Comparison of ENCODE assay signal across 27 cellular contexts in genomic region chr9:20944507-20944906, GRCh38.
"Had no signal": no experiment of that assay in that cellular context is flagged by ENCODE, and none has a peak within 500 bp of the region (broad histone marks: within the 10 kb centered on the region; RNA-seq: fewer than 3 reads in every experiment).

No MANE protein-coding gene starts in this region.

- DNase-seq: naive thymus-derived CD8-positive, alpha-beta T cell; nephron progenitor cell; occipital lobe; ovary; psoas muscle; right lobe of liver; sigmoid colon; small intestine; stimulated activated CD4-positive, alpha-beta T cell treated with anti-CD3 and anti-CD28 coated beads, Interleukin-15, amount 100 ng/mL, for 24 hours; stimulated activated CD4-positive, alpha-beta T cell treated with anti-CD3 and anti-CD28 coated beads, Interleukin-2, amount 100 ng/mL, for 24 hours; stimulated activated CD4-positive, alpha-beta T cell treated with anti-CD3 and anti-CD28 coated beads, Interleukin-2, amount 100 ng/mL, for 48 hours; stimulated activated CD4-positive, alpha-beta T cell treated with anti-CD3 and anti-CD28 coated beads, Interleukin-4, amount 100 ng/mL, for 24 hours; stimulated activated naive CD4-positive, alpha-beta T cell; stimulated activated naive CD8-positive, alpha-beta T cell treated with anti-CD3 and anti-CD28 coated beads, Interleukin-15, amount 100 ng/mL, for 72 hours; stimulated activated naive CD8-positive, alpha-beta T cell treated with anti-CD3 and anti-CD28 coated beads, Interleukin-15, Interleukin-2, amounts not matched to agents 100 U/mL and 50 U/mL, for 24 hours; thyroid gland; trophoblast cell; upper lobe of left lung had no signal

- H3K9me3 ChIP-seq: ovary, psoas muscle, right lobe of liver, sigmoid colon, suprapubic skin, thoracic aorta, thyroid gland, tibial nerve, upper lobe of left lung, vagina had no signal

- H3K4me1 ChIP-seq: parathyroid adenoma, psoas muscle, right lobe of liver, vagina had no signal

- ATAC-seq: naive thymus-derived CD8-positive, alpha-beta T cell; natural killer cell treated with Interleukin-12 subunit alpha and Interleukin-12 subunit beta and Interleukin-15 and Interleukin-18, amount 100 ng/mL, for 72 hours; psoas muscle; right cardiac atrium; right lobe of liver; stimulated activated effector memory CD8-positive, alpha-beta T cell treated with anti-CD3 and anti-CD28 coated beads, Interleukin-12 subunit alpha, Interleukin-12 subunit beta, amount 100 ng/mL, for 72 hours; stimulated activated naive CD8-positive, alpha-beta T cell treated with anti-CD3 and anti-CD28 coated beads, Interleukin-15, amount 100 ng/mL, for 72 hours; stimulated activated naive CD8-positive, alpha-beta T cell treated with anti-CD3 and anti-CD28 coated beads, Interleukin-15, Interleukin-2, amounts not matched to agents 100 U/mL and 50 U/mL, for 24 hours had no signal

- H3K27ac ChIP-seq: ovary, parathyroid adenoma, psoas muscle, right lobe of liver, sigmoid colon, suprapubic skin, thoracic aorta, thyroid gland, upper lobe of left lung, vagina had no signal

- H3K27me3 ChIP-seq: ovary, right lobe of liver, sigmoid colon, suprapubic skin, thyroid gland, tibial nerve, upper lobe of left lung, vagina had no signal

- H3K9ac ChIP-seq: parathyroid adenoma had no signal

- H3K4me3 ChIP-seq: ovary, psoas muscle, right lobe of liver, sigmoid colon, suprapubic skin, thoracic aorta, thyroid gland, tibial nerve, upper lobe of left lung, vagina had no signal

- H3K36me3 ChIP-seq: ovary, right lobe of liver, sigmoid colon, suprapubic skin, thoracic aorta, thyroid gland, tibial nerve, vagina had no signal

- H3K79me2 ChIP-seq: parathyroid adenoma had no signal

- FAIRE-seq: small intestine, urothelium cell line had no signal

- H2AFZ ChIP-seq: parathyroid adenoma had no signal
